In the genomic region with DNA sequence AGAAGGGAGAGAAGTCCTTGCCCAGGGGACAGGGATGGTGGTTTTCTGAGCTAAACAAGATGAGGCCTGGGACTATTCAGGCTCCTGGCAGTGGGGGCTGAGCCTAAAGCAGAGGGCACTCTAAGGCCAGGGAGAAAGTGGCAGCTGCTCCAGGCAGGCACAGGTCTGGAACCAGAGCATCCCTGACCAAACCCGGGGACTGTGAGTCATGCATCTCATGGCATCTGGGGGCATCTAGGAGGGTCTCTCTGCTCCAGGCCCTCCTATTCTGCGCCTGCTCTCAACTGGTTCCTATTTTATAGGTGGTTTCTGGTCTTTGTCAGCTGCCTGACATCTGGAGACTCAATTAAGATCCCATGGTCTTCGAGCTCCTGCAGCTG, we compare ENCODE assay signal across 9 cellular contexts. TPM values are rescaled to one million over a fixed set of nuclear protein-coding genes. Genes with fewer than 3 reads are reported as not detected.
A peak's percentile ranks its signal among the peaks of the same experiment; 100 is the strongest.
DNase-seq lines count a peak whose midpoint lies in the region; ATAC-seq and TF ChIP-seq lines count a peak whose summit lies in the region.
"Had no signal": no experiment of that assay in that cellular context is flagged by ENCODE, and none has a peak within 500 bp of the region (broad histone marks: within the 10 kb centered on the region; RNA-seq: fewer than 3 reads in every experiment).

No MANE protein-coding gene starts in this region.

- H3K4me2 ChIP-seq in OCI-LY3 (ENCODE audit: low read length): peak overlapping the region; percentile 89

- H3K36me3 Mint-ChIP-seq in stimulated activated effector memory CD8-positive, alpha-beta T cell treated with anti-CD3 and anti-CD28 coated beads, Interleukin-12 subunit alpha, Interleukin-12 subunit beta, amount 100 ng/mL, for 72 hours: peaks cover 4% of the 10 kb centered on the region

- no peaks in the 10 kb centered on the region for H4K20me1 ChIP-seq in OCI-LY3 (ENCODE audit: insufficient read depth, low read length)

- H3K79me2 ChIP-seq in OCI-LY3 (ENCODE audit: low read length): no peaks in the 10 kb centered on the region

- peak overlapping the region; percentile 57 for H2AFZ ChIP-seq in OCI-LY3 (ENCODE audit: low read depth, low read length)

- no peak for DNase-seq in stimulated activated effector memory CD8-positive, alpha-beta T cell treated with anti-CD3 and anti-CD28 coated beads, Interleukin-12 subunit alpha, Interleukin-12 subunit beta, amount 100 ng/mL, for 72 hours (ENCODE audit: low spot score in 2 of 2)
- DNase-seq in HPDE6-E6E7 (ENCODE audit: extremely low spot score) (no peak), GF-D8 (lab: John Stamatoyannopoulos, UW) (no peak)

- peak overlapping the region; percentile 99 for H3K27ac Mint-ChIP-seq in stimulated activated effector memory CD8-positive, alpha-beta T cell treated with anti-CD3 and anti-CD28 coated beads, Interleukin-12 subunit alpha, Interleukin-12 subunit beta, amount 100 ng/mL, for 72 hours

- H3K27me3 ChIP-seq in OCI-LY3 (ENCODE audit: low read depth, low read length) (no peaks in the 10 kb centered on the region), esophagus (ENCODE audit: control insufficient read depth in 1 of 2, insufficient read depth in 2 of 2, low read length in 2 of 2) (no peaks in the 10 kb centered on the region)

- peak; percentile 7 for ATAC-seq in GM21360 (IDR thresholded peaks at IDR 0.05; ENCODE audit: unreplicated experiment)
- ATAC-seq in stimulated activated effector memory CD8-positive, alpha-beta T cell treated with anti-CD3 and anti-CD28 coated beads, Interleukin-12 subunit alpha, Interleukin-12 subunit beta, amount 100 ng/mL, for 72 hours: no peak
- ATAC-seq in HG02610 (IDR thresholded peaks at IDR 0.05; ENCODE audit: unreplicated experiment): no peak
- ATAC-seq: K562 had no signal

- H3K4me1 ChIP-seq in OCI-LY3 (ENCODE audit: low read length) (peaks cover 58% of the 10 kb centered on the region), esophagus (ENCODE audit: control insufficient read depth in 2 of 2, insufficient read depth in 2 of 2, low read length in 1 of 2) (peaks cover 11 to 42% of the 10 kb centered on the region in 2 donors)

- WGBS in esophagus, 2 donors: 75 to 89% methylated on average over 2 to 3 of the region's 3 CpGs

- peak overlapping the region; percentile 77 for H3K4me3 Mint-ChIP-seq in stimulated activated effector memory CD8-positive, alpha-beta T cell treated with anti-CD3 and anti-CD28 coated beads, Interleukin-12 subunit alpha, Interleukin-12 subunit beta, amount 100 ng/mL, for 72 hours
- H3K4me3 Mint-ChIP-seq: neural crest cell had no signal

- H3K4me1 Mint-ChIP-seq in stimulated activated effector memory CD8-positive, alpha-beta T cell treated with anti-CD3 and anti-CD28 coated beads, Interleukin-12 subunit alpha, Interleukin-12 subunit beta, amount 100 ng/mL, for 72 hours: peaks cover 46% of the 10 kb centered on the region

- peak overlapping the region; percentile 75 for H3K4me3 ChIP-seq in OCI-LY3 (ENCODE audit: low read length)
- H3K4me3 ChIP-seq in esophagus (ENCODE audit: low read depth in 1 of 2, low read length in 2 of 2): no peak overlapping the region
- H3K4me3 ChIP-seq: K562 had no signal

- H3K27ac ChIP-seq in OCI-LY3 (ENCODE audit: low read length): peak overlapping the region; percentile 81
- peak overlapping the region; percentile 58 to 82 for H3K27ac ChIP-seq in esophagus (ENCODE audit: low read depth in 2 of 2, low read length in 1 of 2)

- no peak; the same call in 1 of the 2 replicates for TF ChIP-seq CTCF in OCI-LY3 (IDR thresholded peaks at IDR 0.05; ENCODE audit: low read depth, low read length)

- H3K36me3 ChIP-seq in OCI-LY3 (replicated peaks; ENCODE audit: low read depth, low read length): no peaks in the 10 kb centered on the region
- H3K36me3 ChIP-seq in esophagus (ENCODE audit: control insufficient read depth in 2 of 2, insufficient read depth in 2 of 2, low read length in 1 of 2): peaks cover 0 to 7% of the 10 kb centered on the region in 2 donors

- no peaks in the 10 kb centered on the region for H3K9me3 Mint-ChIP-seq in stimulated activated effector memory CD8-positive, alpha-beta T cell treated with anti-CD3 and anti-CD28 coated beads, Interleukin-12 subunit alpha, Interleukin-12 subunit beta, amount 100 ng/mL, for 72 hours
- H3K9me3 Mint-ChIP-seq: neural crest cell had no signal

- H3K9ac ChIP-seq in OCI-LY3 (ENCODE audit: low read length): peak overlapping the region; percentile 84

- H3K9me3 ChIP-seq in OCI-LY3 (ENCODE audit: insufficient read depth, low read length) (no peaks in the 10 kb centered on the region), esophagus (ENCODE audit: control insufficient read depth in 2 of 2, insufficient read depth in 1 of 2, low read depth in 1 of 2, low read length in 1 of 2) (no peaks in the 10 kb centered on the region)

RNA-seq across cellular contexts. Expression of a gene that starts 11.6 kb away (rescaled TPM):
- polyA plus RNA-seq in esophagus: 100 to 1,000 TPM; 153 to 213 TPM
- polyA plus RNA-seq: K562 had no signal

RNA-seq across cellular contexts. Expression of a gene that starts 29.8 kb away (rescaled TPM):
- polyA plus RNA-seq in esophagus: under 1 TPM; 0.04 to 0.10 TPM
- polyA plus RNA-seq: K562 had no signal

RNA-seq across cellular contexts. Expression of a gene that starts 46.7 kb away (rescaled TPM):
- polyA plus RNA-seq in esophagus: under 1 TPM; 0.05 to 0.08 TPM
- polyA plus RNA-seq: K562 had no signal

RNA-seq across cellular contexts. Expression of a gene that starts 52.8 kb away (rescaled TPM):
- 10 to 100 TPM; 40.9 to 53.9 TPM for polyA plus RNA-seq in esophagus
- polyA plus RNA-seq: K562 had no signal
